Comparison of ENCODE assay signal across 1 cellular context in genomic region chr22:46035742-46036557, GRCh38.
TF ChIP-seq lines count a peak whose summit lies in the region.

No MANE protein-coding gene starts in this region.

TF ChIP-seq in K562, 482 proteins besides CTCF, POLR2A, EP300 and RAD21 (continued from another document and continues in another):
- TF ChIP-seq MNT (conservative IDR thresholded peaks at IDR 0.05) (peak in 1 of 2 experiments; percentile 73; a peak in 2 of 4 replicates), MAFK (IDR thresholded peaks at IDR 0.05; ENCODE audit: low read length) (no peak), ZNF133 (CRISPR knock-in tag; IDR thresholded peaks at IDR 0.05) (no peak), NCOA1 (IDR thresholded peaks at IDR 0.05; ENCODE audit: low read depth) (no peak), ZNF354B (CRISPR knock-in tag; IDR thresholded peaks at IDR 0.05) (no peak), NRF1 (conservative IDR thresholded peaks at IDR 0.05 in 1 of 2, IDR thresholded peaks at IDR 0.05 in 1 of 2) (peak; percentile 61 to 67), TCFL5 (CRISPR knock-in tag; conservative IDR thresholded peaks at IDR 0.05) (no peak), NFIC (IDR thresholded peaks at IDR 0.05) (0 out of 2 replicates have a peak, but pooled peaks have one; percentile 5), HOMEZ (CRISPR knock-in tag; IDR thresholded peaks at IDR 0.05) (no peak), MXD1 (CRISPR knock-in tag; IDR thresholded peaks at IDR 0.05; ENCODE audit: borderline replicate concordance, poor library complexity, severe bottlenecking) (no peak), DIDO1 (tag; IDR thresholded peaks at IDR 0.05; ENCODE audit: low read depth) (no peak), CBX5 (IDR thresholded peaks at IDR 0.05; ENCODE audit: borderline replicate concordance, low read depth) (no peak), MED1 (CRISPR knock-in tag; IDR thresholded peaks at IDR 0.05; ENCODE audit: borderline replicate concordance) (no peak), CCAR2 (IDR thresholded peaks at IDR 0.05; ENCODE audit: low read depth, low read length) (no peak), ELK3 (CRISPR knock-in tag; IDR thresholded peaks at IDR 0.05) (no peak), SMARCE1 (IDR thresholded peaks at IDR 0.05) (no peak), ZBTB17 (CRISPR knock-in tag; IDR thresholded peaks at IDR 0.05) (0 out of 2 replicates have a peak, but pooled peaks have one; percentile 31), MCM7 (IDR thresholded peaks at IDR 0.05) (no peak), E2F6 (IDR thresholded peaks at IDR 0.05; ENCODE audit: borderline replicate concordance in 1 of 2, extremely low read depth in 1 of 2, insufficient read depth in 1 of 2, insufficient read length in 1 of 2, low read depth in 1 of 2, low read length in 1 of 2, poor library complexity in 1 of 2, severe bottlenecking in 1 of 2) (peak in 1 of 2 experiments; percentile 66), FOXO4 (CRISPR knock-in tag; IDR thresholded peaks at IDR 0.05) (no peak), CEBPG (CRISPR knock-in tag; IDR thresholded peaks at IDR 0.05) (peak; percentile 68; the same call in 1 of the 2 replicates), CEBPG (tag; conservative IDR thresholded peaks at IDR 0.05 in 1 of 2, IDR thresholded peaks at IDR 0.05 in 1 of 2) (peak; percentile 92 to 95), ZNF766 (CRISPR knock-in tag; conservative IDR thresholded peaks at IDR 0.05) (no peak), ZNF780A (CRISPR knock-in tag; IDR thresholded peaks at IDR 0.05) (no peak), HMGN3 (IDR thresholded peaks at IDR 0.05; ENCODE audit: borderline replicate concordance, extremely low read depth, insufficient read length, low read depth, low read length) (peak; percentile 73), ZNF518B (CRISPR knock-in tag; IDR thresholded peaks at IDR 0.05) (no peak), MAZ (CRISPR knock-in tag; conservative IDR thresholded peaks at IDR 0.05 in 1 of 2, IDR thresholded peaks at IDR 0.05 in 1 of 2) (peak in 1 of 2 experiments; percentile 25; a peak in 1 of 4 replicates), SLC30A9 (CRISPR knock-in tag; IDR thresholded peaks at IDR 0.05) (no peak), ZFX (CRISPR knock-in tag; IDR thresholded peaks at IDR 0.05) (peak; percentile 74), CBX2 (IDR thresholded peaks at IDR 0.05; ENCODE audit: insufficient read depth, low read length, poor library complexity, severe bottlenecking) (no peak), ZNF431 (CRISPR knock-in tag; IDR thresholded peaks at IDR 0.05) (no peak), SRF (CRISPR knock-in tag; IDR thresholded peaks at IDR 0.05) (0 out of 4 replicates have a peak, but pooled peaks of 1 of the 2 experiments have one; percentile 12), ZNF146 (CRISPR knock-in tag; IDR thresholded peaks at IDR 0.05; ENCODE audit: unreplicated experiment) (no peak), SMAD3 (CRISPR knock-in tag; conservative IDR thresholded peaks at IDR 0.05) (no peak), THRAP3 (IDR thresholded peaks at IDR 0.05; ENCODE audit: borderline replicate concordance) (no peak), MBD1 (CRISPR knock-in tag; IDR thresholded peaks at IDR 0.05) (no peak), HNRNPH1 (optimal IDR thresholded peaks at IDR 0.05; ENCODE audit: low read depth, low read length) (no peak), ELF1 (tag; IDR thresholded peaks at IDR 0.05) (peak; percentile 93), LCOR (CRISPR knock-in tag; IDR thresholded peaks at IDR 0.05) (no peak), ZFP36 (IDR thresholded peaks at IDR 0.05; ENCODE audit: low read depth, low read length, partially characterized antibody) (no peak), CBFA2T2 (conservative IDR thresholded peaks at IDR 0.05) (no peak), TAF1 (IDR thresholded peaks at IDR 0.05; ENCODE audit: control insufficient read depth, extremely low read depth, insufficient read depth, low read length, severe bottlenecking) (no peak), ETV1 (tag; conservative IDR thresholded peaks at IDR 0.05; ENCODE audit: low read depth) (peak; percentile 56), BCOR (IDR thresholded peaks at IDR 0.05) (no peak), ZBTB11 (CRISPR knock-in tag; IDR thresholded peaks at IDR 0.05) (peak in 2 of 3 experiments; percentile 73 to 90; a peak in 4 of 6 replicates), ZKSCAN8 (CRISPR knock-in tag; IDR thresholded peaks at IDR 0.05) (no peak), FOXA3 (CRISPR knock-in tag; conservative IDR thresholded peaks at IDR 0.05 in 1 of 2, IDR thresholded peaks at IDR 0.05 in 1 of 2) (no peak), ZNF584 (CRISPR knock-in tag; IDR thresholded peaks at IDR 0.05; ENCODE audit: low read depth) (no peak), CREM (IDR thresholded peaks at IDR 0.05; ENCODE audit: low read depth) (peak; percentile 99), ILF3 (IDR thresholded peaks at IDR 0.05; ENCODE audit: borderline replicate concordance) (no peak), TEAD4 (IDR thresholded peaks at IDR 0.05; ENCODE audit: low read length) (no peak), TEAD4 (CRISPR knock-in tag; IDR thresholded peaks at IDR 0.05; ENCODE audit: borderline replicate concordance) (no peak), BRCA1 (IDR thresholded peaks at IDR 0.05) (no peak), BRCA1 (CRISPR knock-in tag; IDR thresholded peaks at IDR 0.05) (no peak), PTRF (tag; IDR thresholded peaks at IDR 0.05) (no peak), HDGF (IDR thresholded peaks at IDR 0.05) (no peak), GATAD2A (IDR thresholded peaks at IDR 0.05) (no peak)
